Comparison of ENCODE assay signal across 8 cellular contexts in genomic region chr5:139636975-139637408, GRCh38. TPM values are rescaled to one million over a fixed set of nuclear protein-coding genes. Genes with fewer than 3 reads are reported as not detected.
DNase-seq lines count a peak whose midpoint lies in the region; ATAC-seq, FAIRE-seq and TF ChIP-seq lines count a peak whose summit lies in the region.

No MANE protein-coding gene starts in this region.

- peak; percentile 20 for ATAC-seq in GM21717 (IDR thresholded peaks at IDR 0.05; ENCODE audit: unreplicated experiment)
- peak; percentile 52 for ATAC-seq in esophagus mucosa
- peak; percentile 5 to 28 (median 16) for ATAC-seq in pancreas
- no peak for ATAC-seq in GM18868 (IDR thresholded peaks at IDR 0.05; ENCODE audit: unreplicated experiment)

- no peaks in the 10 kb centered on the region for H3K9me3 Mint-ChIP-seq in CD14-positive monocyte

- DNase-seq in CD14-positive monocyte (ENCODE audit: low spot score) (no peak), SW480 (ENCODE audit: low spot score) (peak; percentile 92), pancreas (no peak), SHP77 treated with DMSO at 0.1 percent for 48 hours (lab: John Stamatoyannopoulos, UW) (no peak), GDM1 (lab: John Stamatoyannopoulos, UW) (no peak)

- FAIRE-seq in pancreas (lab: Jason Lieb, UNC) = no peak

- intact Hi-C loops in CD14-positive monocyte (cut with micrococcal nuclease) (loop anchor here in 1 of 2 donors (1.0 to 5.0 kb wide), 3 partner anchors 11 to 50 kb away; partner anchors contain the start of gene CXXC5), pancreas (cut with DNase I) (loop anchor here in 1 of 3 donors (10.0 kb wide), 2 partner anchors 48 to 128 kb away; no protein-coding TSS in a partner anchor)

- H3K4me3 Mint-ChIP-seq in CD14-positive monocyte = peak overlapping the region; percentile 80 to 89

- H3K9me3 ChIP-seq in pancreas = no peaks in the 10 kb centered on the region

- peaks cover 36% of the 10 kb centered on the region for H3K4me1 Mint-ChIP-seq in CD14-positive monocyte

- H3K27me3 ChIP-seq in pancreas = no peaks in the 10 kb centered on the region

- TF ChIP-seq CTCF in CD14-positive monocyte (IDR thresholded peaks at IDR 0.05) = no peak
- no peak for TF ChIP-seq CTCF in pancreas (IDR thresholded peaks at IDR 0.05)

- peaks cover 16 to 50% (median 21%) of the 10 kb centered on the region in 3 donors for H3K27me3 Mint-ChIP-seq in CD14-positive monocyte (ENCODE audit: low read depth in 3 of 3)

- no peaks in the 10 kb centered on the region for H3K36me3 ChIP-seq in pancreas

- peaks cover 32 to 36% (median 35%) of the 10 kb centered on the region in 3 donors for H3K4me1 ChIP-seq in pancreas

- peaks cover 9 to 24% of the 10 kb centered on the region in 2 donors for H3K36me3 Mint-ChIP-seq in CD14-positive monocyte

- peak overlapping the region; percentile 93 to 99 (median 97) for H3K27ac ChIP-seq in pancreas

- peak overlapping the region in 6 of 7 donors; percentile 37 to 79 (median 62) for H3K27ac Mint-ChIP-seq in CD14-positive monocyte

- peak overlapping the region in 3 of 4 donors; percentile 38 to 55 (median 54) for H3K4me3 ChIP-seq in pancreas

- WGBS in pancreas, 2 donors = 3 to 5% methylated on average over 6 of the region's 6 CpGs

RNA-seq across cellular contexts. Expression of gene CXXC5, which starts 11.2 kb away (rescaled TPM):
- polyA plus RNA-seq in CD14-positive monocyte (10 to 100 TPM; 33.7 to 37.2 TPM), pancreas (10 to 100 TPM; 33.0 to 36.4 TPM)
- total RNA-seq in esophagus mucosa (22.6 TPM), pancreas (10 to 100 TPM; 39.5 to 70.5 (median 45.4) TPM)
